Comparison of ENCODE assay signal across 8 cellular contexts in the genomic region with DNA sequence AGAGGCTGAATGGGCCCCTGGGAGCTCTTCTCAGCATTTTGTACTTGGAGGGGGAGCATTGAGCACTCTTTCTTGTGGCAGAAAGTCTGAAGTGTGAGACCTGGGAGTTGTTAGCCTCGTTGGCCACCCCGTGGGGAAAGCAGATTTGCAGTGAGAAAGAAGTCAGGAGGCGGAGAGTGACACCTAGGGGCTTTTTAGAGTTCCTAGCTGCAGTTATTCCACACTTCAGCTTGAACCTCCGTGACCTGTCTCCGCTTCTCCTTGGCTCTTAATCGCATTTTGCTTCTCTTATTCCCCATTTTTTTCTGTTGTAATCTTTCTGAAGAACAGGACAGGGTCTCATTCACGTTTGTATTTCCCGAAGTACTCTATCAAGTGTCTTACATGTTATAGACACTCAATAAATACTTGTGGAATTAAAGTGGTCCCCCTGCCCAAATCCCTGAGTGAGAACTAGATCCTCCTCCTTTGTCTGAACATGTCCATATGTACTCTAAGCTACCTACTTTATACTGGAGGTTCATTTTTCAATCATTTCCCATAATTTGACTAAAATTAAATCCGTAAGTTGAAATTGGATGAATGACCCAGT. TPM values are rescaled to one million over a fixed set of nuclear protein-coding genes. Genes with fewer than 3 reads are reported as not detected.
DNase-seq lines count a peak whose midpoint lies in the region; ATAC-seq, FAIRE-seq and TF ChIP-seq lines count a peak whose summit lies in the region.

No MANE protein-coding gene starts in this region.

- no peaks in the 10 kb centered on the region for H3K4me1 ChIP-seq in right atrium auricular region

- no peak overlapping the region for H3K27ac ChIP-seq in right atrium auricular region

- peak; percentile 66 for DNase-seq in A172 (ENCODE audit: low spot score)
- peak; percentile 24 for DNase-seq in GM12892 (ENCODE audit: insufficient read length)
- DNase-seq in NCI-H1092 (lab: John Stamatoyannopoulos, UW): peak; percentile 57
- DNase-seq in SW 1271 (lab: John Stamatoyannopoulos, UW): peak; percentile 10 to 59
- DNase-seq in amygdala (lab: John Stamatoyannopoulos, UW): peak in 43 of 56 donors; percentile 2 to 69 (median 24)
- no peak for DNase-seq in right atrium auricular region (ENCODE audit: low spot score)
- DNase-seq in retinal pigment epithelial cell (ENCODE audit: low read depth): peak; percentile 37

- TF ChIP-seq CTCF in right atrium auricular region (IDR thresholded peaks at IDR 0.05) (peak; percentile 42 to 78), retinal pigment epithelial cell (conservative IDR thresholded peaks at IDR 0.05; ENCODE audit: low read depth, low read length) (peak; percentile 87)

- ATAC-seq in HG02759 (IDR thresholded peaks at IDR 0.05; ENCODE audit: unreplicated experiment): peak; percentile 95

- peaks cover 0 to 6% of the 10 kb centered on the region in 2 donors for H3K9me3 ChIP-seq in right atrium auricular region

- peak; percentile 80 for FAIRE-seq in GM12892 (lab: Jason Lieb, UNC)

- no peaks in the 10 kb centered on the region for H3K36me3 ChIP-seq in right atrium auricular region

- no peaks in the 10 kb centered on the region for H3K27me3 ChIP-seq in right atrium auricular region

- TF ChIP-seq POLR2A in GM12892 (IDR thresholded peaks at IDR 0.05; ENCODE audit: low read depth, low read length): no peak

- no peak overlapping the region for H3K4me3 ChIP-seq in right atrium auricular region
- no peak overlapping the region for H3K4me3 ChIP-seq in retinal pigment epithelial cell (ENCODE audit: low read length)

RNA-seq across cellular contexts. Expression of a gene that starts 14.5 kb away (rescaled TPM):
- total RNA-seq in A172 (2014; rRNA removed; shearing (Covaris generic)): not detected in 2 replicates
- polyA plus RNA-seq in GM12892 (2012; ENCODE audit: missing spikeins): not detected
- total RNA-seq in right atrium auricular region: not detected

RNA-seq across cellular contexts. Expression of a gene that starts 17.0 kb away (rescaled TPM):
- total RNA-seq in A172 (2014; rRNA removed; shearing (Covaris generic)): not detected in 2 replicates
- polyA plus RNA-seq in GM12892 (2012; ENCODE audit: missing spikeins): 1.1 TPM
- not detected for total RNA-seq in right atrium auricular region
